ENCODE assay signal across 1 cellular context in the genomic region with DNA sequence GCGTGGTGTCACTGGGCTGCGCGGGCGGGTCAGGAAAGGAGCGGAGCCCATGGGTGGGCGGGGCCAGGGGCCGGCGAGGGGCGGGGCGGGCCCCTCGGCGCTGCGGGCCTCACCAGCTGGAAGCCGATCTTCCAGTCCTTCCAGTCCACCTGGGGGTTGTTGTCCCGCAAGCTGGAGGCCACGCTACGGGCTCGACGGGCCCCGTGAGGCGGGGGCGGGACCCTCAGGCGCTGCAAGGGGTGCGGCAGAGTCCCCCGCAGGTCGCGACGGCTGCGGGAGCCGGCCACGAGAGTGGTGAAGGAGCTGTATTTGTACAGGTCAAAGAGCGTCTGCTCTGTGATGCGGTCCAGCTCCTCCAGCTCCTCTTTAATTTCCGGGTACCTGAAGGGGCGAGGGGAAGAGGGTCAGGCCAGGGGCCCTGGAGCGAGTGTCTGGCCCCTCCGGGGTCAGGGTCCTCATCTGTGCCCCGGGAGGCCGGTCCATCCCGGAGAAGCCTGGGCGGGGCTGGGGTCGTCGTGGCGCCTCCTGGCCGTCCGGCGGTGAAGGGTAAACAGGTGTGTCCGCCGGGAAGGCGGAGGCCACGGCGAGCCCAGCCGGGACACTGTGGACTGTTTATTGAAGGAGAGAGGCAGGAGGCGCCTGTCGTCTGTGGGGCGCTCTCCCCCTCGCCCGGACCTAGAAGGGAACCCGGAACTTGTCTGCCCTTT.
TF ChIP-seq lines count a peak whose summit lies in the region.

No MANE protein-coding gene starts in this region.

TF ChIP-seq in HepG2, 621 proteins besides CTCF, POLR2A, EP300 and RAD21 (continued from another document and continues in another):
- TF ChIP-seq KIAA2018 (CRISPR knock-in tag; IDR thresholded peaks at IDR 0.05; ENCODE audit: borderline replicate concordance) (peak; percentile 88; the same call in 1 of the 2 replicates), PHF5A (CRISPR knock-in tag; IDR thresholded peaks at IDR 0.05; ENCODE audit: low read depth, unreplicated experiment) (peak; percentile 26), SALL2 (CRISPR knock-in tag; IDR thresholded peaks at IDR 0.05) (peak; percentile 84), MYC (CRISPR knock-in tag; IDR thresholded peaks at IDR 0.05; ENCODE audit: borderline replicate concordance) (peak; percentile 76), ZNF468 (CRISPR knock-in tag; IDR thresholded peaks at IDR 0.05) (no peak), ZNF3 (CRISPR knock-in tag; IDR thresholded peaks at IDR 0.05) (no peak), MED8 (CRISPR knock-in tag; IDR thresholded peaks at IDR 0.05; ENCODE audit: insufficient replicate concordance) (peak; percentile 61), CBX1 (IDR thresholded peaks at IDR 0.05; ENCODE audit: low read depth) (peak; percentile 23), POLR2AphosphoS5 (IDR thresholded peaks at IDR 0.05; ENCODE audit: low read depth, low read length) (peak; percentile 63), TOPORS (CRISPR knock-in tag; IDR thresholded peaks at IDR 0.05) (no peak), ZNF570 (CRISPR knock-in tag; IDR thresholded peaks at IDR 0.05; ENCODE audit: borderline replicate concordance) (no peak), GLI4 (CRISPR knock-in tag; IDR thresholded peaks at IDR 0.05; ENCODE audit: borderline replicate concordance) (0 out of 2 replicates have a peak, but pooled peaks have one; percentile 48), ZNF629 (CRISPR knock-in tag; conservative IDR thresholded peaks at IDR 0.05) (peak; percentile 19; the same call in 1 of the 2 replicates), ZNF678 (CRISPR knock-in tag; IDR thresholded peaks at IDR 0.05) (0 out of 2 replicates have a peak, but pooled peaks have one; percentile 39), ZNF768 (CRISPR knock-in tag; IDR thresholded peaks at IDR 0.05) (peak; percentile 65), ZNF710 (CRISPR knock-in tag; IDR thresholded peaks at IDR 0.05; ENCODE audit: borderline replicate concordance) (peak; percentile 69; the same call in 1 of the 2 replicates), ZNF33B (CRISPR knock-in tag; IDR thresholded peaks at IDR 0.05) (no peak), FOXC1 (CRISPR knock-in tag; IDR thresholded peaks at IDR 0.05; ENCODE audit: borderline replicate concordance) (no peak), THAP9 (CRISPR knock-in tag; IDR thresholded peaks at IDR 0.05; ENCODE audit: borderline replicate concordance) (peak; percentile 66; the same call in 1 of the 2 replicates), ADNP (CRISPR knock-in tag; IDR thresholded peaks at IDR 0.05) (0 out of 2 replicates have a peak, but pooled peaks have one; percentile 8), ZNF343 (CRISPR knock-in tag; IDR thresholded peaks at IDR 0.05) (peak; percentile 79), NFE2L1 (CRISPR knock-in tag; IDR thresholded peaks at IDR 0.05; ENCODE audit: borderline replicate concordance) (no peak), SMAD1 (CRISPR knock-in tag; IDR thresholded peaks at IDR 0.05; ENCODE audit: borderline replicate concordance, low read depth) (0 out of 2 replicates have a peak, but pooled peaks have one; percentile 61), ZC3H4 (CRISPR knock-in tag; IDR thresholded peaks at IDR 0.05; ENCODE audit: borderline replicate concordance) (peak; percentile 26; the same call in 1 of the 2 replicates), ZSCAN9 (CRISPR knock-in tag; IDR thresholded peaks at IDR 0.05; ENCODE audit: borderline replicate concordance) (no peak; the same call in 1 of the 2 replicates), ZNF180 (CRISPR knock-in tag; IDR thresholded peaks at IDR 0.05; ENCODE audit: borderline replicate concordance, low read depth) (no peak)
- TF ChIP-seq, protein P1, sequence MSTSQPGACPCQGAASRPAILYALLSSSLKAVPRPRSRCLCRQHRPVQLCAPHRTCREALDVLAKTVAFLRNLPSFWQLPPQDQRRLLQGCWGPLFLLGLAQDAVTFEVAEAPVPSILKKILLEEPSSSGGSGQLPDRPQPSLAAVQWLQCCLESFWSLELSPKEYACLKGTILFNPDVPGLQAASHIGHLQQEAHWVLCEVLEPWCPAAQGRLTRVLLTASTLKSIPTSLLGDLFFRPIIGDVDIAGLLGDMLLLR (CRISPR knock-in tag; IDR thresholded peaks at IDR 0.05) = no peak
- TF ChIP-seq, protein P2, sequence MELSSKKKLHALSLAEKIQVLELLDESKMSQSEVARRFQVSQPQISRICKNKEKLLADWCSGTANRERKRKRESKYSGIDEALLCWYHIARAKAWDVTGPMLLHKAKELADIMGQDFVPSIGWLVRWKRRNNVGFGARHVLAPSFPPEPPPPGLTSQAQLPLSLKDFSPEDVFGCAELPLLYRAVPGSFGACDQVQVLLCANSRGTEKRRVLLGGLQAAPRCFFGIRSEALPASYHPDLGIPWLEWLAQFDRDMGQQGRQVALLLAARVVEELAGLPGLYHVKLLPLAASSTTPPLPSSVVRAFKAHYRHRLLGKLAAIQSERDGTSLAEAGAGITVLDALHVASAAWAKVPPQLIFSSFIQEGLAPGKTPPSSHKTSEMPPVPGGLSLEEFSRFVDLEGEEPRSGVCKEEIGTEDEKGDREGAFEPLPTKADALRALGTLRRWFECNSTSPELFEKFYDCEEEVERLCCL (CRISPR knock-in tag; IDR thresholded peaks at IDR 0.05; ENCODE audit: borderline replicate concordance) = peak; percentile 53; the same call in 1 of the 2 replicates
- TF ChIP-seq, protein P3, sequence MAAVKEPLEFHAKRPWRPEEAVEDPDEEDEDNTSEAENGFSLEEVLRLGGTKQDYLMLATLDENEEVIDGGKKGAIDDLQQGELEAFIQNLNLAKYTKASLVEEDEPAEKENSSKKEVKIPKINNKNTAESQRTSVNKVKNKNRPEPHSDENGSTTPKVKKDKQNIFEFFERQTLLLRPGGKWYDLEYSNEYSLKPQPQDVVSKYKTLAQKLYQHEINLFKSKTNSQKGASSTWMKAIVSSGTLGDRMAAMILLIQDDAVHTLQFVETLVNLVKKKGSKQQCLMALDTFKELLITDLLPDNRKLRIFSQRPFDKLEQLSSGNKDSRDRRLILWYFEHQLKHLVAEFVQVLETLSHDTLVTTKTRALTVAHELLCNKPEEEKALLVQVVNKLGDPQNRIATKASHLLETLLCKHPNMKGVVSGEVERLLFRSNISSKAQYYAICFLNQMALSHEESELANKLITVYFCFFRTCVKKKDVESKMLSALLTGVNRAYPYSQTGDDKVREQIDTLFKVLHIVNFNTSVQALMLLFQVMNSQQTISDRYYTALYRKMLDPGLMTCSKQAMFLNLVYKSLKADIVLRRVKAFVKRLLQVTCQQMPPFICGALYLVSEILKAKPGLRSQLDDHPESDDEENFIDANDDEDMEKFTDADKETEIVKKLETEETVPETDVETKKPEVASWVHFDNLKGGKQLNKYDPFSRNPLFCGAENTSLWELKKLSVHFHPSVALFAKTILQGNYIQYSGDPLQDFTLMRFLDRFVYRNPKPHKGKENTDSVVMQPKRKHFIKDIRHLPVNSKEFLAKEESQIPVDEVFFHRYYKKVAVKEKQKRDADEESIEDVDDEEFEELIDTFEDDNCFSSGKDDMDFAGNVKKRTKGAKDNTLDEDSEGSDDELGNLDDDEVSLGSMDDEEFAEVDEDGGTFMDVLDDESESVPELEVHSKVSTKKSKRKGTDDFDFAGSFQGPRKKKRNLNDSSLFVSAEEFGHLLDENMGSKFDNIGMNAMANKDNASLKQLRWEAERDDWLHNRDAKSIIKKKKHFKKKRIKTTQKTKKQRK (IDR thresholded peaks at IDR 0.05; ENCODE audit: low read length) = no peak
- TF ChIP-seq, protein P4, sequence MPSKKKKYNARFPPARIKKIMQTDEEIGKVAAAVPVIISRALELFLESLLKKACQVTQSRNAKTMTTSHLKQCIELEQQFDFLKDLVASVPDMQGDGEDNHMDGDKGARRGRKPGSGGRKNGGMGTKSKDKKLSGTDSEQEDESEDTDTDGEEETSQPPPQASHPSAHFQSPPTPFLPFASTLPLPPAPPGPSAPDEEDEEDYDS (CRISPR knock-in tag; IDR thresholded peaks at IDR 0.05) = peak; percentile 34; the same call in 1 of the 2 replicates
- TF ChIP-seq, protein P5, sequence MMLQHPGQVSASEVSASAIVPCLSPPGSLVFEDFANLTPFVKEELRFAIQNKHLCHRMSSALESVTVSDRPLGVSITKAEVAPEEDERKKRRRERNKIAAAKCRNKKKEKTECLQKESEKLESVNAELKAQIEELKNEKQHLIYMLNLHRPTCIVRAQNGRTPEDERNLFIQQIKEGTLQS (CRISPR knock-in tag; IDR thresholded peaks at IDR 0.05) = peak; percentile 30; the same call in 1 of the 2 replicates
